15 cellular contexts compared by ENCODE assay signal in genomic region chr5:99605904-99606303, GRCh38.
"Had no signal": no experiment of that assay in that cellular context is flagged by ENCODE, and none has a peak within 500 bp of the region (broad histone marks: within the 10 kb centered on the region; RNA-seq: fewer than 3 reads in every experiment).

No MANE protein-coding gene starts in this region.

- H3K4me1 ChIP-seq: adrenal gland, heart left ventricle, upper lobe of left lung had no signal

- H3K27me3 ChIP-seq: adrenal gland, cardiac muscle cell, heart left ventricle, ovary, upper lobe of left lung had no signal

- H3K27ac ChIP-seq: adrenal gland, cardiac muscle cell, epithelial cell of prostate, heart left ventricle, ovary, upper lobe of left lung had no signal

- DNase-seq: activated CD4-positive, alpha-beta T cell treated with anti-CD3 and anti-CD28 coated beads for 1 hour; activated CD4-positive, alpha-beta T cell treated with anti-CD3 and anti-CD28 coated beads, Interleukin-2, amount 50 U/mL, for 48 hours; activated naive CD4-positive, alpha-beta T cell treated with anti-CD3 and anti-CD28 coated beads, Interleukin-2, amount 50 U/mL, for 16 hours; activated T-cell treated with anti-CD3 and anti-CD28 coated beads, Interleukin-2, amount 50 U/mL, for 1 hour; adrenal gland; heart left ventricle; left cardiac atrium; midbrain; ovary; stimulated activated CD4-positive, alpha-beta T cell treated with anti-CD3 and anti-CD28 coated beads, Interleukin-1b, Interleukin-23, amount 100 ng/mL, for 48 hours; stimulated activated naive CD8-positive, alpha-beta T cell treated with anti-CD3 and anti-CD28 coated beads, Interleukin-15, amount 100 ng/mL, for 72 hours had no signal

- H3K36me3 ChIP-seq: adrenal gland, cardiac muscle cell, heart left ventricle, ovary, upper lobe of left lung had no signal

- H3K4me3 ChIP-seq: adrenal gland, cardiac muscle cell, heart left ventricle, lung, ovary, upper lobe of left lung had no signal

- H3K9me3 ChIP-seq: adrenal gland, heart left ventricle, ovary, upper lobe of left lung had no signal
